ENCODE assay signal across 17 cellular contexts in genomic region chr14:67345583-67345982, GRCh38.
"Had no signal": no experiment of that assay in that cellular context is flagged by ENCODE, and none has a peak within 500 bp of the region (broad histone marks: within the 10 kb centered on the region; RNA-seq: fewer than 3 reads in every experiment).

No MANE protein-coding gene starts in this region.

- H3K4me1 ChIP-seq: heart left ventricle, spleen, testis, transverse colon had no signal

- H3K27ac ChIP-seq: heart left ventricle, neutrophil, spleen, testis, transverse colon had no signal

- H3K4me3 ChIP-seq: heart left ventricle, mucosa of descending colon, spleen, testis, transverse colon had no signal

- ATAC-seq: effector memory CD8-positive, alpha-beta T cell; heart left ventricle; left colon; left ventricle myocardium superior; mucosa of descending colon; naive thymus-derived CD8-positive, alpha-beta T cell; sciatic nerve; stimulated activated memory B cell treated with anti-CD40 and anti-IgM and Interleukin-4, amounts not matched to agents 10 μg/mL and 1 μg/mL and 100 μg/mL, for 72 hours had no signal

- H3K9me3 ChIP-seq: heart left ventricle, mucosa of descending colon, neutrophil, spleen, testis, transverse colon had no signal

- H3K27me3 ChIP-seq: heart left ventricle, neutrophil, spleen, testis, transverse colon had no signal

- DNase-seq: effector memory CD8-positive, alpha-beta T cell; erythroblast; heart left ventricle; hippocampal formation; left colon; left ventricle myocardium superior; mucosa of descending colon; naive thymus-derived CD8-positive, alpha-beta T cell; spleen; stimulated activated CD4-positive, alpha-beta T cell treated with anti-CD3 and anti-CD28 coated beads, Interleukin-15, amount 100 ng/mL, for 24 hours; stimulated activated CD4-positive, alpha-beta T cell treated with anti-CD3 and anti-CD28 coated beads, Interleukin-1b, Interleukin-23, amount 100 ng/mL, for 48 hours; stimulated activated CD4-positive, alpha-beta T cell treated with anti-CD3 and anti-CD28 coated beads, Interleukin-4, amount 100 ng/mL, for 24 hours; testis; transverse colon had no signal
